19 cellular contexts compared by ENCODE assay signal in the genomic region with DNA sequence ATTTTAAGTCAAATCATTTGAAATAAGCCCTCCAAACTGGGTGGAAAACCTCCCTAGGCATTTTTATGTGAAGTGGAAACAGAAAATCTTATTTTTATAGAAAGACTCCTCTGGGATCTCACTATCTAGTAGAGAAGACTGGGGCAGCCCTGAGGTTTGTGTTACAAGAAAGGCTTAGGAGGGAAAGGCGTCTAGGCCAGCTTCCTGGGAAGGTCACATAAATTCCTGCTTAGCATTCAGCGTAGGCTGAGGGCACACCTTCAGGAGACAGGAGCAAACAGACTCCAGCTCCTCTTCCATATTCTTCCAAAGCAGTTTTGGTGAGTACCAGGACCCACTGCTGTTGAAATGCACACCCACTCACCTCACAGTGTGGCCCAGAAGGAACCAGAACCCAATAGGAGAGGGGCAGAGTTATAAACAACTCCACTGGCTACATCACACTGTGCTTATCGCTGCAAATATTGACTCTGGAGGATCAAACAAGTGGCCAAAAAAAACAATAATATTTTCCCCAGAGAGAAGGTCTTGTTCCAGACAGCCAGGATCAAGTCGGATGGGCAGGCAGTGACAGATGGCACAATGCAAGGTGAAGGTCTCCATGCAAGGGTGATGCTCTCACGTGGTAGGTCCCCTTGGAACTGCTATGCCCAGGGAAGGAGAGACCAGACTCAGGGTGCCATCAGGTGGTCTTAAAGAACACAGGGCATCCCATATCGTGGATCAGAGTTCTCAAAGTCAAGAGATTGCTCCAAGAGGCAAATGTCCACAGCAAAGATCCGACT. TPM values are rescaled to one million over a fixed set of nuclear protein-coding genes. Genes with fewer than 3 reads are reported as not detected.
DNase-seq lines count a peak whose midpoint lies in the region; ATAC-seq and TF ChIP-seq lines count a peak whose summit lies in the region.
"Had no signal": no experiment of that assay in that cellular context is flagged by ENCODE, and none has a peak within 500 bp of the region (broad histone marks: within the 10 kb centered on the region; RNA-seq: fewer than 3 reads in every experiment).

No MANE protein-coding gene starts in this region.

- H3K4me3 ChIP-seq in LNCaP clone FGC (ENCODE audit: low read depth, low read length): no peak overlapping the region
- H3K4me3 ChIP-seq: GM23248 had no signal

- DNase-seq in NCI-H748 (lab: John Stamatoyannopoulos, UW; ENCODE audit: unreplicated experiment) (peak; percentile 12), NCI-H748 treated with DMSO at 0.1 percent for 48 hours (lab: John Stamatoyannopoulos, UW) (no peak), LNCaP clone FGC (ENCODE audit: low read depth) (peak; percentile 80), left lobe of liver (ENCODE audit: low spot score) (peak; percentile 85), RPMI8226 (no peak), posterior cingulate gyrus (no peak)
- DNase-seq: Caco-2; CD4-positive, CD25-positive, alpha-beta regulatory T cell; DMS79; GM23248; Karpas-422; MM.1S; NCI-H1092 treated with DMSO at 0.1 percent for 48 hours; NCI-H2107; NCI-H774; SHP77; T-helper 1 cell had no signal

- ATAC-seq in left lobe of liver (peak; percentile 82), GM19455 (IDR thresholded peaks at IDR 0.05; ENCODE audit: unreplicated experiment) (no peak)
- ATAC-seq: SK-N-SH treated with all-trans-retinoic acid at 6 μM for 48 hours had no signal

- no peak for TF ChIP-seq CTCF in LNCaP clone FGC (IDR thresholded peaks at IDR 0.05; ENCODE audit: control insufficient read depth, extremely low read depth, insufficient read depth)

- intact Hi-C loops in posterior cingulate gyrus (cut with DNase I): no loop called here

RNA-seq across cellular contexts. Expression of a gene that starts 17.7 kb away (rescaled TPM):
- total RNA-seq in left lobe of liver: 404 TPM
- total RNA-seq: CD4-positive, CD25-positive, alpha-beta regulatory T cell had no signal

Comparison
In these comparisons a context has a peak if more than half of its experiments do, and no peak if none do; other contexts are left out.
1. DNase-seq: peak in NCI-H748 (single experiment), LNCaP clone FGC (single experiment) and left lobe of liver (single experiment); none in NCI-H748 treated with DMSO at 0.1 percent for 48 hours (single experiment), RPMI8226 (single experiment) and posterior cingulate gyrus (0 of 10).